In genomic region chr15:40594429-40594836, GRCh38 we compare ENCODE assay signal across 8 cellular contexts. TPM values are rescaled to one million over a fixed set of nuclear protein-coding genes. Genes with fewer than 3 reads are reported as not detected.
DNase-seq lines count a peak whose midpoint lies in the region; ATAC-seq and TF ChIP-seq lines count a peak whose summit lies in the region.

No MANE protein-coding gene starts in this region.

- peak overlapping the region; percentile 97 for H3K27ac ChIP-seq in ectodermal cell (ENCODE audit: insufficient read depth, low read depth, low read length, poor library complexity, severe bottlenecking)

- peak overlapping the region; percentile 73 for H3K4me3 ChIP-seq in ectodermal cell (ENCODE audit: insufficient read depth, low read depth, low read length)

- intact Hi-C loops in activated CD4-positive, alpha-beta T cell treated with anti-CD3 and anti-CD28 coated beads for 36 hours (cut with DNase I, micrococcal nuclease), result loop anchor here (1.0 to 10.0 kb wide), 8 partner anchors 25 to 300 kb away; partner anchors contain the start of genes RPUSD2 (in 2 of the 2), CCDC32 (in 1 of the 2), DNAJC17 (in 1 of the 2) and RAD51 (in 1 of the 2)

- POLR2A ChIA-PET in activated CD4-positive, alpha-beta T cell treated with anti-CD3 and anti-CD28 coated beads for 36 hours (lab: Charles Lee), result interaction anchor here (0.5 to 0.6 kb wide), 2 partner anchors 74 to 85 kb away, joined by 3 to 4 read pairs; no protein-coding TSS in a partner anchor

- no peaks in the 10 kb centered on the region for H3K9me3 ChIP-seq in ectodermal cell (ENCODE audit: control insufficient read depth, low read length)

- 0% methylated on average over 31 of the region's 31 CpGs for WGBS in ectodermal cell, 2 experiments

- in situ Hi-C loops in KBM-7 (cut with MboI; ENCODE audit: low pct_unique_long_range_greater_than_20kb, low sequenced_read_pairs), result no loop called here

- peak overlapping the region; percentile 87 for H3K4me3 Mint-ChIP-seq in activated CD4-positive, alpha-beta T cell treated with anti-CD3 and anti-CD28 coated beads for 36 hours
- peak overlapping the region; percentile 96 for H3K4me3 Mint-ChIP-seq in mesothelial cell of epicardium

- no peak for DNase-seq in activated CD4-positive, alpha-beta T cell treated with anti-CD3 and anti-CD28 coated beads for 36 hours
- DNase-seq in activated CD4-positive, alpha-beta T cell treated with anti-CD3 and anti-CD28 coated beads for 4 hours, result no peak
- DNase-seq in HS-27A (ENCODE audit: low read depth) (peak; percentile 40), SHP77 (lab: John Stamatoyannopoulos, UW) (peak; percentile 59 to 72), mesothelial cell of epicardium (ENCODE audit: low spot score in 2 of 2, unreplicated experiment in 2 of 2) (no peak), KBM-7 (no peak)

- H3K4me1 ChIP-seq in ectodermal cell (ENCODE audit: control insufficient read depth, insufficient read depth, low read length), result peaks cover 4% of the 10 kb centered on the region

- no peaks in the 10 kb centered on the region for H3K9me3 Mint-ChIP-seq in activated CD4-positive, alpha-beta T cell treated with anti-CD3 and anti-CD28 coated beads for 36 hours (ENCODE audit: low read depth)
- no peaks in the 10 kb centered on the region for H3K9me3 Mint-ChIP-seq in mesothelial cell of epicardium

- H3K27me3 ChIP-seq in ectodermal cell (ENCODE audit: control insufficient read depth, insufficient read depth, low read length, poor library complexity, severe bottlenecking), result no peaks in the 10 kb centered on the region

- CTCF ChIA-PET in activated CD4-positive, alpha-beta T cell treated with anti-CD3 and anti-CD28 coated beads for 36 hours (lab: Charles Lee), result interaction anchor here (0.5 to 1.7 kb wide), 4 partner anchors 12 to 211 kb away, joined by 3 to 4 read pairs (median 3); partner anchors contain the start of genes CCDC32 and RAD51

- H3K27me3 Mint-ChIP-seq in activated CD4-positive, alpha-beta T cell treated with anti-CD3 and anti-CD28 coated beads for 36 hours, result peaks cover 6% of the 10 kb centered on the region
- H3K27me3 Mint-ChIP-seq in mesothelial cell of epicardium (ENCODE audit: low read depth), result peaks cover 2% of the 10 kb centered on the region

- peaks cover 5% of the 10 kb centered on the region for H3K36me3 Mint-ChIP-seq in activated CD4-positive, alpha-beta T cell treated with anti-CD3 and anti-CD28 coated beads for 36 hours (ENCODE audit: low read depth)
- no peaks in the 10 kb centered on the region for H3K36me3 Mint-ChIP-seq in mesothelial cell of epicardium

- ATAC-seq in activated CD4-positive, alpha-beta T cell treated with anti-CD3 and anti-CD28 coated beads for 36 hours, result peak; percentile 69
- peak; percentile 43 for ATAC-seq in GM21528 (IDR thresholded peaks at IDR 0.05; ENCODE audit: low FRiP score, unreplicated experiment)

- TF ChIP-seq CTCF in mesothelial cell of epicardium (IDR thresholded peaks at IDR 0.05; ENCODE audit: unreplicated experiment), result no peak

- no peaks in the 10 kb centered on the region for H3K36me3 ChIP-seq in ectodermal cell (ENCODE audit: control insufficient read depth, insufficient read depth, low read length)

- H3K27ac Mint-ChIP-seq in activated CD4-positive, alpha-beta T cell treated with anti-CD3 and anti-CD28 coated beads for 36 hours, result peak overlapping the region; percentile 95
- H3K27ac Mint-ChIP-seq in mesothelial cell of epicardium, result peak overlapping the region; percentile 100

- H3K4me1 Mint-ChIP-seq in activated CD4-positive, alpha-beta T cell treated with anti-CD3 and anti-CD28 coated beads for 36 hours, result peaks cover 23% of the 10 kb centered on the region
- peaks cover 24% of the 10 kb centered on the region for H3K4me1 Mint-ChIP-seq in mesothelial cell of epicardium

RNA-seq across cellular contexts. Expression of gene KNL1, which starts 0.4 kb away (rescaled TPM):
- total RNA-seq in activated CD4-positive, alpha-beta T cell treated with anti-CD3 and anti-CD28 coated beads for 36 hours, result 10 to 100 TPM; 26.2 to 33.5 TPM
- 26.6 TPM for polyA plus RNA-seq in ectodermal cell (2013, experiment 1 of 4)
- polyA plus RNA-seq in ectodermal cell (2013, experiment 2 of 4), result 23.4 TPM
- 28.7 TPM for polyA plus RNA-seq in ectodermal cell (2013, experiment 3 of 4)
- polyA plus RNA-seq in ectodermal cell (2013, experiment 4 of 4), result 29.9 TPM
- 7.4 to 9.3 TPM (median 8.8 TPM) in 3 replicates for total RNA-seq in mesothelial cell of epicardium

RNA-seq across cellular contexts. Expression of gene RPUSD2, which starts 25.3 kb away (rescaled TPM):
- 10 to 100 TPM; 11.0 to 14.0 TPM for total RNA-seq in activated CD4-positive, alpha-beta T cell treated with anti-CD3 and anti-CD28 coated beads for 36 hours
- 11.8 TPM for polyA plus RNA-seq in ectodermal cell (2013, experiment 1 of 4)
- 12.5 TPM for polyA plus RNA-seq in ectodermal cell (2013, experiment 2 of 4)
- 10.0 TPM for polyA plus RNA-seq in ectodermal cell (2013, experiment 3 of 4)
- polyA plus RNA-seq in ectodermal cell (2013, experiment 4 of 4), result 10.7 TPM
- total RNA-seq in mesothelial cell of epicardium, result 11.9 to 14.5 TPM (median 13.0 TPM) in 3 replicates

RNA-seq across cellular contexts. Expression of gene CCDC32, which starts 29.6 kb away (rescaled TPM):
- total RNA-seq in activated CD4-positive, alpha-beta T cell treated with anti-CD3 and anti-CD28 coated beads for 36 hours, result 10 to 100 TPM; 14.2 to 24.5 TPM
- 17.8 TPM for polyA plus RNA-seq in ectodermal cell (2013, experiment 1 of 4)
- polyA plus RNA-seq in ectodermal cell (2013, experiment 2 of 4), result 18.3 TPM
- 21.9 TPM for polyA plus RNA-seq in ectodermal cell (2013, experiment 3 of 4)
- polyA plus RNA-seq in ectodermal cell (2013, experiment 4 of 4), result 26.1 TPM
- 27.2 to 30.1 TPM (median 28.8 TPM) in 3 replicates for total RNA-seq in mesothelial cell of epicardium

Comparison
In these comparisons a context has a peak if more than half of its experiments do, and no peak if none do; other contexts are left out.
1. DNase-seq: peak in HS-27A (single experiment) and SHP77 (2 of 2); none in activated CD4-positive, alpha-beta T cell treated with anti-CD3 and anti-CD28 coated beads for 36 hours (single experiment), activated CD4-positive, alpha-beta T cell treated with anti-CD3 and anti-CD28 coated beads for 4 hours (0 of 2), mesothelial cell of epicardium (0 of 2) and KBM-7 (single experiment).